11 cellular contexts compared by ENCODE assay signal in genomic region chr10:5043716-5044115, GRCh38. TPM values are rescaled to one million over a fixed set of nuclear protein-coding genes. Genes with fewer than 3 reads are reported as not detected.
DNase-seq lines count a peak whose midpoint lies in the region; TF ChIP-seq lines count a peak whose summit lies in the region.
"Had no signal": no experiment of that assay in that cellular context is flagged by ENCODE, and none has a peak within 500 bp of the region (broad histone marks: within the 10 kb centered on the region; RNA-seq: fewer than 3 reads in every experiment).

No MANE protein-coding gene starts in this region.

- peak overlapping the region; percentile 53 for H3K27ac ChIP-seq in suprapubic skin
- H3K27ac ChIP-seq in dorsolateral prefrontal cortex, result no peak overlapping the region
- H3K27ac ChIP-seq: KMS-11 had no signal

- H3K27me3 Mint-ChIP-seq in activated CD4-positive, alpha-beta memory T cell treated with anti-CD3 and anti-CD28 coated beads, Interleukin-2, amount 10 ng/mL, durations not matched to agents 7 days and 5 days, result no peaks in the 10 kb centered on the region

- no peaks in the 10 kb centered on the region for H3K9me3 ChIP-seq in suprapubic skin

- H3K4me3 ChIP-seq in fibroblast of pulmonary artery (replicated peaks; ENCODE audit: low read depth, low read length) (no peak overlapping the region), suprapubic skin (no peak overlapping the region), dorsolateral prefrontal cortex (no peak overlapping the region)

- TF ChIP-seq CTCF in fibroblast of pulmonary artery (IDR thresholded peaks at IDR 0.05; ENCODE audit: low read length, missing control alignments), result no peak
- TF ChIP-seq CTCF in suprapubic skin (IDR thresholded peaks at IDR 0.05), result no peak
- TF ChIP-seq CTCF in dorsolateral prefrontal cortex (IDR thresholded peaks at IDR 0.05 in 54 of 56, conservative IDR thresholded peaks at IDR 0.05 in 2 of 56; ENCODE audit: low read depth in 1 of 56, partially characterized antibody in 56 of 56), result no peak

- H3K4me3 Mint-ChIP-seq in activated CD4-positive, alpha-beta memory T cell treated with anti-CD3 and anti-CD28 coated beads, Interleukin-2, amount 10 ng/mL, durations not matched to agents 7 days and 5 days, result no peak overlapping the region

- TF ChIP-seq POLR2A in suprapubic skin (IDR thresholded peaks at IDR 0.05), result no peak

- POLR2A ChIA-PET in activated CD4-positive, alpha-beta memory T cell treated with anti-CD3 and anti-CD28 coated beads, Interleukin-2, amount 10 ng/mL, durations not matched to agents 7 days and 5 days (lab: Charles Lee), result no interaction called here

- CTCF ChIA-PET in activated CD4-positive, alpha-beta memory T cell treated with anti-CD3 and anti-CD28 coated beads, Interleukin-2, amount 10 ng/mL, durations not matched to agents 7 days and 5 days (lab: Charles Lee), result no interaction called here

- H3K9me3 Mint-ChIP-seq in activated CD4-positive, alpha-beta memory T cell treated with anti-CD3 and anti-CD28 coated beads, Interleukin-2, amount 10 ng/mL, durations not matched to agents 7 days and 5 days, result peaks cover 5% of the 10 kb centered on the region

- H3K4me1 Mint-ChIP-seq in activated CD4-positive, alpha-beta memory T cell treated with anti-CD3 and anti-CD28 coated beads, Interleukin-2, amount 10 ng/mL, durations not matched to agents 7 days and 5 days, result peaks cover 6% of the 10 kb centered on the region

- peaks cover 31% of the 10 kb centered on the region for H3K4me1 ChIP-seq in suprapubic skin

- TF ChIP-seq EP300 in suprapubic skin (IDR thresholded peaks at IDR 0.05), result no peak

- intact Hi-C loops in dorsolateral prefrontal cortex (cut with DNase I), result no loop called here

- no peaks in the 10 kb centered on the region for H3K36me3 Mint-ChIP-seq in activated CD4-positive, alpha-beta memory T cell treated with anti-CD3 and anti-CD28 coated beads, Interleukin-2, amount 10 ng/mL, durations not matched to agents 7 days and 5 days (ENCODE audit: low read depth)

- WGBS in suprapubic skin, result 85% methylated on average over 1 of the region's 1 CpG

- in situ Hi-C loops in G401 (cut with HindIII; ENCODE audit: low sequenced_read_pairs), result no loop called here

- H3K27ac Mint-ChIP-seq in activated CD4-positive, alpha-beta memory T cell treated with anti-CD3 and anti-CD28 coated beads, Interleukin-2, amount 10 ng/mL, durations not matched to agents 7 days and 5 days, result no peak overlapping the region

- DNase-seq in NCI-H1105 (lab: John Stamatoyannopoulos, UW) (peak; percentile 71), NCI-H2196 (lab: John Stamatoyannopoulos, UW; ENCODE audit: unreplicated experiment) (peak; percentile 3), fibroblast of pulmonary artery (ENCODE audit: low read depth) (peak; percentile 64), suprapubic skin (ENCODE audit: low spot score in 2 of 2) (peak in 1 of 2 donors; percentile 67), dorsolateral prefrontal cortex (no peak), G401 (ENCODE audit: low spot score) (no peak)
- no peak for DNase-seq in activated CD4-positive, alpha-beta memory T cell treated with anti-CD3 and anti-CD28 coated beads, Interleukin-2, amount 10 ng/mL, durations not matched to agents 7 days and 5 days
- DNase-seq: activated naive CD4-positive, alpha-beta T cell; Calu3; SIG-M5 had no signal

- no peaks in the 10 kb centered on the region for H3K36me3 ChIP-seq in suprapubic skin

- H3K27me3 ChIP-seq in suprapubic skin (no peaks in the 10 kb centered on the region), dorsolateral prefrontal cortex (peaks cover 0 to 5% (median 0%) of the 10 kb centered on the region in 45 donors)

RNA-seq across cellular contexts. Expression of gene AKR1C2, which starts 40.1 kb away (rescaled TPM):
- total RNA-seq in suprapubic skin (10 to 100 TPM in 3 of 4 donors, 1 to 10 TPM in 1; 7.2 to 29.7 (median 23.4) TPM), dorsolateral prefrontal cortex (10 to 100 TPM in 76 of 120 experiments, 1 to 10 TPM in 44; 3.1 to 44.6 (median 12.0) TPM)
- total RNA-seq in activated CD4-positive, alpha-beta memory T cell treated with anti-CD3 and anti-CD28 coated beads, Interleukin-2, amount 10 ng/mL, durations not matched to agents 7 days and 5 days, result not detected
- not detected in 2 replicates for total RNA-seq in G401 (2014; rRNA removed; shearing (Covaris generic))

RNA-seq across cellular contexts. Expression of gene AKR1C3, which starts 50.5 kb away (rescaled TPM):
- total RNA-seq in suprapubic skin (10 to 100 TPM; 13.4 to 43.0 (median 15.5) TPM), dorsolateral prefrontal cortex (10 to 100 TPM in 91 of 120 experiments, 1 to 10 TPM in 29; 3.9 to 46.5 (median 13.7) TPM)
- 1 to 10 TPM; 6.0 to 7.6 TPM for total RNA-seq in activated CD4-positive, alpha-beta memory T cell treated with anti-CD3 and anti-CD28 coated beads, Interleukin-2, amount 10 ng/mL, durations not matched to agents 7 days and 5 days
- total RNA-seq in G401 (2014; rRNA removed; shearing (Covaris generic)), result 1.4 TPM in 1 of 2 replicates, not detected in the other

Comparison
In these comparisons a context has a peak if more than half of its experiments do, and no peak if none do; other contexts are left out.
1. DNase-seq: peak in NCI-H1105 (single experiment), NCI-H2196 (single experiment) and fibroblast of pulmonary artery (single experiment); none in activated CD4-positive, alpha-beta memory T cell treated with anti-CD3 and anti-CD28 coated beads, Interleukin-2, amount 10 ng/mL, durations not matched to agents 7 days and 5 days (single experiment), dorsolateral prefrontal cortex (0 of 10) and G401 (single experiment).